Comparison of ENCODE assay signal across 2 cellular contexts in genomic region chr3:134468519-134468918, GRCh38.
A peak's percentile ranks its signal among the peaks of the same experiment; 100 is the strongest.
TF ChIP-seq lines count a peak whose summit lies in the region.

No MANE protein-coding gene starts in this region.

TF ChIP-seq in HepG2, 621 proteins besides CTCF, POLR2A, EP300 and RAD21:
- TF ChIP-seq ZNF121 (CRISPR knock-in tag; IDR thresholded peaks at IDR 0.05) (no peak), MAFK (conservative IDR thresholded peaks at IDR 0.05 in 1 of 2, IDR thresholded peaks at IDR 0.05 in 1 of 2; ENCODE audit: low read length in 2 of 2) (peak; percentile 77 to 92), TERF1 (CRISPR knock-in tag; IDR thresholded peaks at IDR 0.05) (no peak), MAFF (IDR thresholded peaks at IDR 0.05; ENCODE audit: low read depth, low read length) (peak; percentile 88), ZNF691 (CRISPR knock-in tag; IDR thresholded peaks at IDR 0.05; ENCODE audit: borderline replicate concordance, low read depth) (no peak), ZNF574 (CRISPR knock-in tag; IDR thresholded peaks at IDR 0.05) (no peak)
TF ChIP-seq in HepG2: peak in this region for 2.

TF ChIP-seq in WTC11, 78 proteins besides CTCF, POLR2A, EP300 and RAD21:
- no peak for TF ChIP-seq STAT6 (CRISPR knock-in tag; conservative IDR thresholded peaks at IDR 0.05; ENCODE audit: low read depth)
- TF ChIP-seq ZNF416 (CRISPR knock-in tag; IDR thresholded peaks at IDR 0.05), result no peak
- TF ChIP-seq RELA (CRISPR knock-in tag; IDR thresholded peaks at IDR 0.05; ENCODE audit: borderline replicate concordance), result no peak
- no peak for TF ChIP-seq ERG (CRISPR knock-in tag; IDR thresholded peaks at IDR 0.05)
- TF ChIP-seq SOX15 (CRISPR knock-in tag; IDR thresholded peaks at IDR 0.05), result no peak
- no peak for TF ChIP-seq ZNF121 (CRISPR knock-in tag; IDR thresholded peaks at IDR 0.05)
- TF ChIP-seq CREM (CRISPR knock-in tag; IDR thresholded peaks at IDR 0.05), result no peak
- TF ChIP-seq SMAD4 (CRISPR knock-in tag; IDR thresholded peaks at IDR 0.05), result no peak
- no peak for TF ChIP-seq NFATC4 (CRISPR knock-in tag; IDR thresholded peaks at IDR 0.05)
- TF ChIP-seq ZNF281 (CRISPR knock-in tag; IDR thresholded peaks at IDR 0.05), result no peak
- no peak for TF ChIP-seq ZNF425 (CRISPR knock-in tag; conservative IDR thresholded peaks at IDR 0.05)
- TF ChIP-seq MAX (CRISPR knock-in tag; IDR thresholded peaks at IDR 0.05), result no peak
- TF ChIP-seq ZBTB21 (CRISPR knock-in tag; IDR thresholded peaks at IDR 0.05; ENCODE audit: borderline replicate concordance), result no peak
- no peak for TF ChIP-seq FOXP1 (CRISPR knock-in tag; IDR thresholded peaks at IDR 0.05; ENCODE audit: borderline replicate concordance)
- TF ChIP-seq CREB1 (CRISPR knock-in tag; IDR thresholded peaks at IDR 0.05), result no peak
- TF ChIP-seq NFE2L1 (CRISPR knock-in tag; IDR thresholded peaks at IDR 0.05), result no peak
- TF ChIP-seq ZBTB43 (CRISPR knock-in tag; IDR thresholded peaks at IDR 0.05), result no peak
- TF ChIP-seq USF2 (CRISPR knock-in tag; IDR thresholded peaks at IDR 0.05), result no peak
- no peak for TF ChIP-seq NR2C2 (CRISPR knock-in tag; IDR thresholded peaks at IDR 0.05)
